In the genomic region with DNA sequence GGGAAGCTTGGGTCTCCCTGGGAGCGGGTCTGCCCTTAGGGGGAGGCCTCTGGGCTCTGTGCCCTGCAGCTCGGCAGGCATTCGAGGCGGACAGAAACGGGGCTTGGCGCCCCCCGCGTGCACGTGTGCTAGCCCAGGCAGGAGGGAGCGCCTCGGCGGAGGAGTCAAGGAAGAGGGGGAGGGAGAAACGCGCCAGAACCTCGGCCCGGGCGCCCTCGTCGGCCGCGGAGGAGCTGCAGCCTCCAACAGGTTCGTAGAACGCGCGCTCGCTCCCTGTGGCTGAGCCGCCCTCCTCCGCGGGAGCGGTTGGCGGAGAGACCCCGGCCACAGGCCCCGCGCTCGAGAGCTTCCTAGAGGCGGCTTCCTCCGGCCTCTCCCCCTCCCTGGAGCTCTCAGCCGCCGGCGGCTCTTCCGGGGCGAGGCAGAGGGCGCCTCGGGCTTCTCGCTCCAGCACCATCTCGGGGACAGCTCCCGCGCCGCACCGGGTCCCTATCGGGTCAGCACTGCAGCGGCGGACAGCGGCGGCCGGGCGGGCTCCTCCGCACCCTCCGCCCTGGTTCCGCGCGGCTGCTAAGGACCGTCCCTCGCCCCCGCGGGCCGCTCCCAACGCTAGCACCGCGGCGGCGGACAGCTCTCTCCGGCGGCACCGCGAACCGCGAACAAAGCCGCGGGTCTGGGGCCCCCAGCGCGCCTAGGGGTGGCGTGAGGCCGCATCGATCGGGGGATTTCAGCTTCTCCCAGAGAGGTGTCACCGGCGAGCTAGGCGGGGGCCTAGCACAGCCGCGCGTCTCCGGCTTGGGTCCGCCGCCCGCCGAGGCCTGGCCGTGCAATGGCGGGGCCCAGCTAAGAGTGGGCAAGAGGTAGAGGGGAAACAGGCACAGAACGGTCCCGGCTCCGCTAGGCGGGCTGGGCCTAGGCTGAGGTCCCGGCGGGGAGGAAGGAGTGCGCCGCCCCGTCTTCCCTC, we compare ENCODE assay signal across 8 cellular contexts.
DNase-seq lines count a peak whose midpoint lies in the region; ATAC-seq and TF ChIP-seq lines count a peak whose summit lies in the region.

No MANE protein-coding gene starts in this region.

- H3K4me3 ChIP-seq in HFF-Myc (replicated peaks; ENCODE audit: low read depth, low read length) (peak overlapping the region; percentile 22), right lobe of liver (no peak overlapping the region)

- no peak for TF ChIP-seq POLR2A in right lobe of liver (IDR thresholded peaks at IDR 0.05)

- DNase-seq in DMS79 treated with DMSO at 0.1 percent for 48 hours (lab: John Stamatoyannopoulos, UW) (peak; percentile 46), HFF-Myc (ENCODE audit: extremely low read depth, low read depth) (peak; percentile 21), NCI-H2081 treated with DMSO at 0.1 percent for 48 hours (lab: John Stamatoyannopoulos, UW) (peak; percentile 12), cortex of kidney (lab: John Stamatoyannopoulos, UW) (peak; percentile 20), right lobe of liver (peak; percentile 78 to 86 (median 83)), DMS153 (lab: John Stamatoyannopoulos, UW) (no peak)
- DNase-seq in activated CD4-positive, alpha-beta T cell treated with anti-CD3 and anti-CD28 coated beads, Interleukin-2, amount 50 U/mL, for 48 hours, result peak; percentile 80 to 84
- peak; percentile 48 to 77 (median 53) for DNase-seq in stimulated activated CD4-positive, alpha-beta T cell treated with anti-CD3 and anti-CD28 coated beads, TNF-alpha, amount 100 ng/mL, for 24 hours (ENCODE audit: low read depth in 3 of 3)

- H3K27ac ChIP-seq in right lobe of liver, result no peak overlapping the region

- 20% methylated on average over 1 of the region's 108 CpGs for WGBS in right lobe of liver (ENCODE audit: insufficient coverage, low coverage, low lambda C conversion rate, missing lambda C conversion rate)

- ATAC-seq in right lobe of liver, result peak; percentile 97 to 100 (median 99)

- H3K27me3 ChIP-seq in right lobe of liver, result peaks cover 0 to 26% of the 10 kb centered on the region in 2 donors

- H3K4me1 ChIP-seq in right lobe of liver, result peaks cover 0 to 5% (median 0%) of the 10 kb centered on the region in 4 donors

- TF ChIP-seq CTCF in HFF-Myc (IDR thresholded peaks at IDR 0.05; ENCODE audit: low read depth, low read length, missing control alignments) (no peak), right lobe of liver (IDR thresholded peaks at IDR 0.05) (no peak)

- H3K36me3 ChIP-seq in right lobe of liver, result no peaks in the 10 kb centered on the region

- H3K9me3 ChIP-seq in right lobe of liver, result no peaks in the 10 kb centered on the region

- intact Hi-C loops in right lobe of liver (cut with DNase I), result no loop called here
